Comparison of ENCODE assay signal across 8 cellular contexts in genomic region chr10:58334817-58335305, GRCh38. TPM values are rescaled to one million over a fixed set of nuclear protein-coding genes. Genes with fewer than 3 reads are reported as not detected.
DNase-seq lines count a peak whose midpoint lies in the region; ATAC-seq and TF ChIP-seq lines count a peak whose summit lies in the region.

Gene UBE2D1, plus strand, starts transcription at chr10:58335006. Its CDS starts 196 bp downstream, at chr10:58335202.

- H3K9me3 Mint-ChIP-seq in activated CD8-positive, alpha-beta T cell treated with anti-CD3 and anti-CD28 coated beads for 36 hours = no peaks in the 10 kb centered on the region

- CTCF ChIA-PET in BJ (lab: Yijun Ruan, JAX) = interaction anchor here (0.5 to 2.0 kb wide), 4 partner anchors 18 to 50 kb away, joined by 3 to 5 read pairs (median 3); no protein-coding TSS in a partner anchor
- CTCF ChIA-PET in activated CD8-positive, alpha-beta T cell treated with anti-CD3 and anti-CD28 coated beads for 36 hours (lab: Charles Lee) = interaction anchor here (0.5 to 2.0 kb wide), 6 partner anchors 35 to 54 kb away, joined by 3 to 11 read pairs (median 3); partner anchors contain the start of gene TFAM

- WGBS in ectodermal cell, 2 experiments = 0% methylated on average over 49 of the region's 49 CpGs

- ATAC-seq in HG03432 (IDR thresholded peaks at IDR 0.05; ENCODE audit: unreplicated experiment) (peak; percentile 99), lower lobe of right lung (peak; percentile 98 to 99)
- ATAC-seq in activated CD8-positive, alpha-beta T cell treated with anti-CD3 and anti-CD28 coated beads for 36 hours = peak; percentile 98

- H3K4me1 ChIP-seq in ectodermal cell (ENCODE audit: control insufficient read depth, insufficient read depth, low read length) (no peaks in the 10 kb centered on the region), lower lobe of right lung (peaks cover 24% of the 10 kb centered on the region)

- no peaks in the 10 kb centered on the region for H3K27me3 Mint-ChIP-seq in activated CD8-positive, alpha-beta T cell treated with anti-CD3 and anti-CD28 coated beads for 36 hours

- POLR2A ChIA-PET in BJ (lab: Charles Lee) = no interaction called here
- POLR2A ChIA-PET in activated CD8-positive, alpha-beta T cell treated with anti-CD3 and anti-CD28 coated beads for 36 hours (lab: Charles Lee) = interaction anchor here (0.6 to 1.2 kb wide), 4 partner anchors 8 to 51 kb away, joined by 3 to 4 read pairs (median 3); no protein-coding TSS in a partner anchor

- peaks cover 30% of the 10 kb centered on the region for H3K4me1 Mint-ChIP-seq in activated CD8-positive, alpha-beta T cell treated with anti-CD3 and anti-CD28 coated beads for 36 hours (ENCODE audit: low read depth)

- peak; percentile 97 for TF ChIP-seq POLR2A in GM19193 (IDR thresholded peaks at IDR 0.05; ENCODE audit: extremely low read depth, insufficient read depth, insufficient read length)

- peaks cover 3% of the 10 kb centered on the region for H3K27me3 ChIP-seq in BJ (ENCODE audit: control insufficient read depth, insufficient read depth, low read length)
- no peaks in the 10 kb centered on the region for H3K27me3 ChIP-seq in ectodermal cell (ENCODE audit: control insufficient read depth, insufficient read depth, low read length, poor library complexity, severe bottlenecking)
- H3K27me3 ChIP-seq in lower lobe of right lung (ENCODE audit: low read depth) = no peaks in the 10 kb centered on the region

- H3K9me3 ChIP-seq in ectodermal cell (ENCODE audit: control insufficient read depth, low read length) (no peaks in the 10 kb centered on the region), lower lobe of right lung (no peaks in the 10 kb centered on the region)

- H3K27ac ChIP-seq in ectodermal cell (ENCODE audit: insufficient read depth, low read depth, low read length, poor library complexity, severe bottlenecking) = no peak within 1 kb of the TSS
- peak within 1 kb of the TSS; percentile 82 for H3K27ac ChIP-seq in lower lobe of right lung

- H3K36me3 ChIP-seq in BJ (ENCODE audit: control insufficient read depth, insufficient read depth, low read length) (no peaks in the 10 kb centered on the region), ectodermal cell (ENCODE audit: control insufficient read depth, insufficient read depth, low read length) (no peaks in the 10 kb centered on the region), lower lobe of right lung (no peaks in the 10 kb centered on the region)

- intact Hi-C loops in activated CD8-positive, alpha-beta T cell treated with anti-CD3 and anti-CD28 coated beads for 36 hours (cut with micrococcal nuclease) = loop anchor here (5.0 kb wide), 1 partner anchor 47 kb away; no protein-coding TSS in a partner anchor
- intact Hi-C loops in lower lobe of right lung (cut with DNase I) = no loop called here

- TF ChIP-seq CTCF in BJ (IDR thresholded peaks at IDR 0.05; ENCODE audit: insufficient read depth, low read depth, low read length) (peak; percentile 1; the same call in 1 of the 2 replicates), lower lobe of right lung (IDR thresholded peaks at IDR 0.05) (peak; percentile 10)
- no peak for TF ChIP-seq CTCF in activated CD8-positive, alpha-beta T cell treated with anti-CD3 and anti-CD28 coated beads for 36 hours (IDR thresholded peaks at IDR 0.05)

- peak within 1 kb of the TSS; percentile 69 for H3K27ac Mint-ChIP-seq in activated CD8-positive, alpha-beta T cell treated with anti-CD3 and anti-CD28 coated beads for 36 hours

- H3K4me3 Mint-ChIP-seq in activated CD8-positive, alpha-beta T cell treated with anti-CD3 and anti-CD28 coated beads for 36 hours = peak within 1 kb of the TSS; percentile 91

- H3K4me3 ChIP-seq in BJ (ENCODE audit: low read depth, low read length) = peak within 1 kb of the TSS; percentile 96
- peak within 1 kb of the TSS; percentile 91 for H3K4me3 ChIP-seq in ectodermal cell (ENCODE audit: insufficient read depth, low read depth, low read length)
- H3K4me3 ChIP-seq in lower lobe of right lung = peak within 1 kb of the TSS; percentile 80

- peaks cover 14% of the 10 kb centered on the region for H3K36me3 Mint-ChIP-seq in activated CD8-positive, alpha-beta T cell treated with anti-CD3 and anti-CD28 coated beads for 36 hours (ENCODE audit: low read depth)

- DNase-seq in BJ (ENCODE audit: low read depth) (no peak), NCI-H748 treated with DMSO at 0.1 percent for 48 hours (lab: John Stamatoyannopoulos, UW) (peak; percentile 22), lower lobe of right lung (peak; percentile 96)
- DNase-seq in activated CD8-positive, alpha-beta T cell treated with anti-CD3 and anti-CD28 coated beads for 36 hours = peak; percentile 90
- peak; percentile 76 to 81 (median 77) for DNase-seq in stimulated activated CD4-positive, alpha-beta T cell treated with anti-CD3 and anti-CD28 coated beads, TNF-alpha, amount 100 ng/mL, for 4 hours (ENCODE audit: low read depth in 3 of 3)

RNA-seq across cellular contexts. Expression of gene UBE2D1, which starts in this region (rescaled TPM):
- 7.7 and 15.8 TPM in 2 replicates for polyA plus RNA-seq in BJ (2011; rRNA removed)
- polyA minus RNA-seq in BJ (2011; rRNA and poly(A)+ RNA removed) = 2.2 and 4.2 TPM in 2 replicates
- total RNA-seq in activated CD8-positive, alpha-beta T cell treated with anti-CD3 and anti-CD28 coated beads for 36 hours = 10 to 100 TPM; 12.1 to 12.8 TPM
- 33.5 TPM for polyA plus RNA-seq in ectodermal cell (2013, experiment 1 of 4)
- polyA plus RNA-seq in ectodermal cell (2013, experiment 2 of 4) = 36.8 TPM
- polyA plus RNA-seq in ectodermal cell (2013, experiment 3 of 4) = 34.8 TPM
- 37.0 TPM for polyA plus RNA-seq in ectodermal cell (2013, experiment 4 of 4)
- total RNA-seq in lower lobe of right lung = 22.9 TPM
